ENCODE assay signal across 1 cellular context in genomic region chr7:140517546-140518369, GRCh38.
TF ChIP-seq lines count a peak whose summit lies in the region.

No MANE protein-coding gene starts in this region.

TF ChIP-seq in HepG2, 621 proteins besides CTCF, POLR2A, EP300 and RAD21 (continued from another document and continues in another):
- TF ChIP-seq ZNF318 (CRISPR knock-in tag; IDR thresholded peaks at IDR 0.05) (0 out of 2 replicates have a peak, but pooled peaks have one; percentile 65), ZNF260 (CRISPR knock-in tag; IDR thresholded peaks at IDR 0.05; ENCODE audit: borderline replicate concordance, low read depth) (no peak), HMGXB4 (CRISPR knock-in tag; IDR thresholded peaks at IDR 0.05; ENCODE audit: borderline replicate concordance in 1 of 2, low read depth in 1 of 2) (peak; percentile 47 to 49; a peak in 2 of 4 replicates), HNF1B (CRISPR knock-in tag; IDR thresholded peaks at IDR 0.05) (peak; percentile 47; the same call in 1 of the 2 replicates), SP1 (IDR thresholded peaks at IDR 0.05) (no peak), SP1 (CRISPR knock-in tag; IDR thresholded peaks at IDR 0.05) (0 out of 2 replicates have a peak, but pooled peaks have one; percentile 33), SIX1 (CRISPR knock-in tag; IDR thresholded peaks at IDR 0.05; ENCODE audit: borderline replicate concordance) (0 out of 2 replicates have a peak, but pooled peaks have one; percentile 31), HINFP (CRISPR knock-in tag; IDR thresholded peaks at IDR 0.05; ENCODE audit: low read depth) (0 out of 2 replicates have a peak, but pooled peaks have one; percentile 37), NFKBIZ (CRISPR knock-in tag; IDR thresholded peaks at IDR 0.05) (no peak), PRMT3 (CRISPR knock-in tag; IDR thresholded peaks at IDR 0.05; ENCODE audit: borderline replicate concordance, low read depth) (no peak), ZNF687 (CRISPR knock-in tag; IDR thresholded peaks at IDR 0.05) (peak; percentile 53), ZNF512 (CRISPR knock-in tag; IDR thresholded peaks at IDR 0.05) (peak; percentile 46; the same call in 1 of the 2 replicates), TEAD3 (CRISPR knock-in tag; optimal IDR thresholded peaks at IDR 0.05; ENCODE audit: borderline replicate concordance) (peak; percentile 33), STAT5B (CRISPR knock-in tag; IDR thresholded peaks at IDR 0.05) (no peak), ZKSCAN5 (CRISPR knock-in tag; IDR thresholded peaks at IDR 0.05) (0 out of 2 replicates have a peak, but pooled peaks have one; percentile 11), JUND (CRISPR knock-in tag; IDR thresholded peaks at IDR 0.05) (no peak), ZNF280B (CRISPR knock-in tag; IDR thresholded peaks at IDR 0.05; ENCODE audit: borderline replicate concordance) (0 out of 2 replicates have a peak, but pooled peaks have one; percentile 16), MTA3 (CRISPR knock-in tag; IDR thresholded peaks at IDR 0.05) (no peak), NONO (IDR thresholded peaks at IDR 0.05) (no peak), NONO (CRISPR knock-in tag; conservative IDR thresholded peaks at IDR 0.05) (0 out of 2 replicates have a peak, but pooled peaks have one; percentile 28), ZNF770 (CRISPR knock-in tag; IDR thresholded peaks at IDR 0.05) (peak; percentile 92), ZSCAN5A (CRISPR knock-in tag; IDR thresholded peaks at IDR 0.05; ENCODE audit: borderline replicate concordance) (no peak), RXRB (CRISPR knock-in tag; IDR thresholded peaks at IDR 0.05; ENCODE audit: borderline replicate concordance) (peak; percentile 54), ETV5 (CRISPR knock-in tag; IDR thresholded peaks at IDR 0.05; ENCODE audit: borderline replicate concordance) (peak; percentile 32; the same call in 1 of the 2 replicates)
